ENCODE assay signal across 8 cellular contexts in genomic region chr7:5898480-5899224, GRCh38. TPM values are rescaled to one million over a fixed set of nuclear protein-coding genes. Genes with fewer than 3 reads are reported as not detected.
A peak's percentile ranks its signal among the peaks of the same experiment; 100 is the strongest.
DNase-seq lines count a peak whose midpoint lies in the region; ATAC-seq and TF ChIP-seq lines count a peak whose summit lies in the region.
"Not testable (repeated sequence)": the region's sequence is repeated elsewhere in the genome, so short reads cannot be mapped to it uniquely, and the experiment has no call there.

Gene CCZ1, plus strand, starts transcription at chr7:5898733. Its CDS starts 67 bp downstream, at chr7:5898800.

- H3K4me3 Mint-ChIP-seq in activated T-helper 1 cell treated with anti-CD3 and anti-CD28 coated beads, Interleukin-12 subunit alpha, Interleukin-12 subunit beta, Interleukin-2, Interleukin-4 antibody, amounts not matched to agents 30 ng/mL and 10 ng/mL and 1 ng/mL, durations not matched to agents 14 hours and 24 hours and 36 hours = peak within 1 kb of the TSS; percentile 82
- peak within 1 kb of the TSS; percentile 70 to 93 (median 84) for H3K4me3 Mint-ChIP-seq in naive thymus-derived CD8-positive, alpha-beta T cell

- H3K4me1 Mint-ChIP-seq in activated T-helper 1 cell treated with anti-CD3 and anti-CD28 coated beads, Interleukin-12 subunit alpha, Interleukin-12 subunit beta, Interleukin-2, Interleukin-4 antibody, amounts not matched to agents 30 ng/mL and 10 ng/mL and 1 ng/mL, durations not matched to agents 14 hours and 24 hours and 36 hours (ENCODE audit: low read depth); naive thymus-derived CD8-positive, alpha-beta T cell: not testable (repeated sequence)

- peak within 1 kb of the TSS; percentile 68 for H3K27ac Mint-ChIP-seq in activated T-helper 1 cell treated with anti-CD3 and anti-CD28 coated beads, Interleukin-12 subunit alpha, Interleukin-12 subunit beta, Interleukin-2, Interleukin-4 antibody, amounts not matched to agents 30 ng/mL and 10 ng/mL and 1 ng/mL, durations not matched to agents 14 hours and 24 hours and 36 hours
- H3K27ac Mint-ChIP-seq in naive thymus-derived CD8-positive, alpha-beta T cell = peak within 1 kb of the TSS; percentile 48 to 96 (median 92)

- not testable (repeated sequence) for H3K4me1 ChIP-seq in HUES64 (ENCODE audit: insufficient read depth, low read length); fibroblast of lung (ENCODE audit: control insufficient read depth, extremely low read depth, insufficient read depth, low read length)

- POLR2A ChIA-PET in RWPE1 (lab: Yijun Ruan, JAX; ENCODE audit: low non-redundant PET) = not testable (repeated sequence)
- POLR2A ChIA-PET in naive thymus-derived CD8-positive, alpha-beta T cell (lab: Charles Lee) = interaction anchor here (0.7 kb wide), 1 partner anchor 372 kb away, joined by 3 read pairs; no protein-coding TSS in a partner anchor

- H3K9me3 Mint-ChIP-seq in activated T-helper 1 cell treated with anti-CD3 and anti-CD28 coated beads, Interleukin-12 subunit alpha, Interleukin-12 subunit beta, Interleukin-2, Interleukin-4 antibody, amounts not matched to agents 30 ng/mL and 10 ng/mL and 1 ng/mL, durations not matched to agents 14 hours and 24 hours and 36 hours; naive thymus-derived CD8-positive, alpha-beta T cell: not testable (repeated sequence)

- not testable (repeated sequence) for H3K27me3 Mint-ChIP-seq in activated T-helper 1 cell treated with anti-CD3 and anti-CD28 coated beads, Interleukin-12 subunit alpha, Interleukin-12 subunit beta, Interleukin-2, Interleukin-4 antibody, amounts not matched to agents 30 ng/mL and 10 ng/mL and 1 ng/mL, durations not matched to agents 14 hours and 24 hours and 36 hours (ENCODE audit: insufficient read depth); naive thymus-derived CD8-positive, alpha-beta T cell

- H3K27ac ChIP-seq in HUES64 (ENCODE audit: low read depth, low read length) (peak within 1 kb of the TSS; percentile 62; the same call in 1 of the 2 replicates), RWPE1 (peak within 1 kb of the TSS; percentile 56)
- H3K27ac ChIP-seq in fibroblast of lung (ENCODE audit: insufficient read depth, low read length) = not testable (repeated sequence)

- not testable (repeated sequence) for H4K20me1 ChIP-seq in fibroblast of lung (ENCODE audit: control insufficient read depth, extremely low read depth, insufficient read depth, low read length)

- not testable (repeated sequence) for H3K79me2 ChIP-seq in fibroblast of lung (ENCODE audit: control insufficient read depth, insufficient read depth, low read length)

- DNase-seq in DMS79 treated with DMSO at 0.1 percent for 48 hours (lab: John Stamatoyannopoulos, UW) (peak; percentile 36), RWPE1 (ENCODE audit: low spot score) (peak; percentile 20), fibroblast of lung (ENCODE audit: low read depth in 2 of 2) (peak; percentile 28 to 58)
- peak; percentile 45 for DNase-seq in activated T-helper 1 cell treated with anti-CD3 and anti-CD28 coated beads, Interleukin-12 subunit alpha, Interleukin-12 subunit beta, Interleukin-2, Interleukin-4 antibody, amounts not matched to agents 30 ng/mL and 10 ng/mL and 1 ng/mL, durations not matched to agents 14 hours and 24 hours and 36 hours (ENCODE audit: low spot score)
- peak; percentile 33 to 81 (median 70) for DNase-seq in naive thymus-derived CD8-positive, alpha-beta T cell
- peak; percentile 64 to 70 for DNase-seq in stimulated activated CD8-positive, alpha-beta memory T cell treated with anti-CD3 and anti-CD28 coated beads, Interleukin-7, amount 100 ng/mL, for 4 hours (ENCODE audit: low read depth in 2 of 2)

- WGBS in HUES64 = 1% methylated on average over 21 of the region's 64 CpGs

- not testable (repeated sequence) for H3K27me3 ChIP-seq in HUES64 (ENCODE audit: insufficient read depth, low read length); fibroblast of lung (ENCODE audit: control insufficient read depth, insufficient read depth, low read length)

- not testable (repeated sequence) for H3K36me3 Mint-ChIP-seq in activated T-helper 1 cell treated with anti-CD3 and anti-CD28 coated beads, Interleukin-12 subunit alpha, Interleukin-12 subunit beta, Interleukin-2, Interleukin-4 antibody, amounts not matched to agents 30 ng/mL and 10 ng/mL and 1 ng/mL, durations not matched to agents 14 hours and 24 hours and 36 hours (ENCODE audit: low read depth)
- peaks cover 0 to 24% (median 2%) of the 10 kb centered on the region in 3 donors for H3K36me3 Mint-ChIP-seq in naive thymus-derived CD8-positive, alpha-beta T cell

- TF ChIP-seq CTCF in RWPE1 (conservative IDR thresholded peaks at IDR 0.05; ENCODE audit: low read depth) = not testable (repeated sequence)
- peak in 1 of 2 donors; percentile 27 for TF ChIP-seq CTCF in fibroblast of lung (conservative IDR thresholded peaks at IDR 0.05 in 1 of 2, IDR thresholded peaks at IDR 0.05 in 1 of 2; ENCODE audit: low read depth in 1 of 2, low read length in 2 of 2)

- not testable (repeated sequence) for H3K4me2 ChIP-seq in fibroblast of lung (ENCODE audit: extremely low read depth, insufficient read depth, low read length)

- not testable (repeated sequence) for H3K9me3 ChIP-seq in HUES64 (ENCODE audit: insufficient read depth, low read depth, low read length); fibroblast of lung (ENCODE audit: control insufficient read depth, insufficient read depth, low read depth, low read length)

- H3K4me3 ChIP-seq in HUES64 (ENCODE audit: low read length) (peak within 1 kb of the TSS; percentile 54), fibroblast of lung (replicated peaks in 1 of 4; ENCODE audit: control extremely low read depth in 1 of 4, insufficient read depth in 1 of 4, low read depth in 3 of 4, low read length in 4 of 4) (peak within 1 kb of the TSS in 2 of 4 experiments; percentile 48 to 52)

- CTCF ChIA-PET in RWPE1 (lab: Yijun Ruan, JAX) = not testable (repeated sequence)

- H3K9ac ChIP-seq in HUES64 (ENCODE audit: low read depth, low read length); fibroblast of lung (ENCODE audit: insufficient read depth, low read length): not testable (repeated sequence)

- not testable (repeated sequence) for H3K36me3 ChIP-seq in HUES64 (ENCODE audit: insufficient read depth, low read length); fibroblast of lung (ENCODE audit: control insufficient read depth, insufficient read depth, low read length)

- peak; percentile 82 for ATAC-seq in GM21528 (IDR thresholded peaks at IDR 0.05; ENCODE audit: low FRiP score, unreplicated experiment)
- peak; percentile 92 to 93 for ATAC-seq in naive thymus-derived CD8-positive, alpha-beta T cell

- not testable (repeated sequence) for H2AFZ ChIP-seq in fibroblast of lung (ENCODE audit: low read length)

- intact Hi-C loops in activated T-helper 1 cell treated with anti-CD3 and anti-CD28 coated beads, Interleukin-12 subunit alpha, Interleukin-12 subunit beta, Interleukin-2, Interleukin-4 antibody, amounts not matched to agents 30 ng/mL and 10 ng/mL and 1 ng/mL, durations not matched to agents 14 hours and 24 hours and 36 hours (cut with micrococcal nuclease) = not testable (repeated sequence)

RNA-seq across cellular contexts. Expression of gene CCZ1, which starts in this region (rescaled TPM):
- 107 TPM for polyA plus RNA-seq in HUES64 (2013, experiment 1 of 2)
- 93.2 TPM for polyA plus RNA-seq in HUES64 (2013, experiment 2 of 2)
- 101 and 111 TPM in 2 replicates for total RNA-seq in activated T-helper 1 cell treated with anti-CD3 and anti-CD28 coated beads, Interleukin-12 subunit alpha, Interleukin-12 subunit beta, Interleukin-2, Interleukin-4 antibody, amounts not matched to agents 30 ng/mL and 10 ng/mL and 1 ng/mL, durations not matched to agents 14 hours and 24 hours and 36 hours
- 35.7 and 41.8 TPM in 2 replicates for total RNA-seq in fibroblast of lung
- polyA plus RNA-seq in fibroblast of lung = 45.8 and 65.1 TPM in 2 replicates
- 28.1 and 41.1 TPM in 2 replicates for polyA plus RNA-seq in fibroblast of lung (2012)
- 5.3 and 6.7 TPM in 2 replicates for polyA minus RNA-seq in fibroblast of lung (ENCODE audit: low replicate concordance)
- 10 to 100 TPM; 66.3 to 72.5 TPM for total RNA-seq in naive thymus-derived CD8-positive, alpha-beta T cell
- 10 to 100 TPM; 32.0 to 56.1 (median 33.0) TPM for polyA plus RNA-seq in naive thymus-derived CD8-positive, alpha-beta T cell

Comparison
In these comparisons a context has a peak if more than half of its experiments do, and no peak if none do; other contexts are left out.
1. DNase-seq: peak in every context shown above with its lines; median percentile 70 in naive thymus-derived CD8-positive, alpha-beta T cell; 67 in stimulated activated CD8-positive, alpha-beta memory T cell treated with anti-CD3 and anti-CD28 coated beads, Interleukin-7, amount 100 ng/mL, for 4 hours; 45 in activated T-helper 1 cell treated with anti-CD3 and anti-CD28 coated beads, Interleukin-12 subunit alpha, Interleukin-12 subunit beta, Interleukin-2, Interleukin-4 antibody, amounts not matched to agents 30 ng/mL and 10 ng/mL and 1 ng/mL, durations not matched to agents 14 hours and 24 hours and 36 hours; 43 in fibroblast of lung; 36 in DMS79 treated with DMSO at 0.1 percent for 48 hours; 20 in RWPE1.